Comparison of ENCODE assay signal across 8 cellular contexts in the genomic region with DNA sequence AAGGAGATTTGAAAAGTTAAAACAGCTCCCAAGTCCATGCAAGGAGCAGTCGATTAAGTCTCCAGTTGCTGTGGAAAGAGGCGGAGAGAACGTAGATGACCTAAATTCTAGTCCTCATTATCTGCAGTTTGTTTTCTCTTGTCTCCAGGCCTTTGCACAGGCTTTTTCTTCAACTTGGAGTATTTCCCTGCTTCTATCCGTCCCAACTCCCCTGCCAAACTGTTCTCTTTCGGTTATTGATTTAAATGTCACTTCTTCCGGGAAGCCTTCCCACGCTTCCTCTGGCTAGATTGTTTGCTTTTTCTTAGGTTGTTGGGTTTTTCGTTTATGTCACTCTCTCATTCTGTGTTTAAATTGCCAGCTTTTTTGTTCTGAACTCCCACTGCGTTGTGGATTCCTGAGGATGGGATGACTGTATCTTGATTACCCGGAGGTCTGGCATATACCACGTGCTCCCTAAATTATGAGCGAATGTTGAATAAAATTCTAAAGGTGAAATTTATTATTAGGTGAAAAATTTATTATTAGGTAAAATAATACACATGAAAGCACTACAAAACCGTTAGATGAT. TPM values are rescaled to one million over a fixed set of nuclear protein-coding genes. Genes with fewer than 3 reads are reported as not detected.
DNase-seq lines count a peak whose midpoint lies in the region; ATAC-seq and TF ChIP-seq lines count a peak whose summit lies in the region.

No MANE protein-coding gene starts in this region.

- H3K4me1 ChIP-seq in A673 (ENCODE audit: insufficient read depth, low read length, poor library complexity, severe bottlenecking) (peaks cover 16% of the 10 kb centered on the region), left ventricle myocardium inferior (peaks cover 60% of the 10 kb centered on the region), skeletal muscle tissue (ENCODE audit: control insufficient read depth in 3 of 3, insufficient read depth in 3 of 3, low read length in 3 of 3) (peaks cover 3 to 26% (median 12%) of the 10 kb centered on the region in 3 donors)

- H3K27me3 ChIP-seq in A673 (replicated peaks; ENCODE audit: insufficient read depth, low read depth, low read length, poor library complexity) (peaks cover 9% of the 10 kb centered on the region), left ventricle myocardium inferior (ENCODE audit: low read depth) (no peaks in the 10 kb centered on the region), skeletal muscle tissue (ENCODE audit: control insufficient read depth in 3 of 3, insufficient read depth in 3 of 3, low read length in 3 of 3) (no peaks in the 10 kb centered on the region)

- POLR2A ChIA-PET in A673 (lab: Charles Lee; ENCODE audit: low non-redundant PET) = interaction anchor here (0.6 to 1.0 kb wide), 2 partner anchors 36 to 180 kb away, joined by 3 read pairs; a partner anchor contains a TSS

- H3K9me3 ChIP-seq in A673 (ENCODE audit: low read depth, low read length, poor library complexity, severe bottlenecking) = no peaks in the 10 kb centered on the region
- no peaks in the 10 kb centered on the region for H3K9me3 ChIP-seq in left ventricle myocardium inferior (replicated peaks)
- no peaks in the 10 kb centered on the region for H3K9me3 ChIP-seq in skeletal muscle tissue (ENCODE audit: control insufficient read depth in 3 of 3, low read length in 3 of 3)

- peaks cover 41% of the 10 kb centered on the region for H3K36me3 Mint-ChIP-seq in activated T-helper 17 cell treated with anti-CD3 and anti-CD28 coated beads, Interleukin-2, amount 50 U/mL, for 72 hours (ENCODE audit: low read depth)

- H3K4me1 Mint-ChIP-seq in activated T-helper 17 cell treated with anti-CD3 and anti-CD28 coated beads, Interleukin-2, amount 50 U/mL, for 72 hours = peaks cover 6% of the 10 kb centered on the region

- CTCF ChIA-PET in A673 (lab: Charles Lee) = interaction anchor here (0.9 to 1.1 kb wide), 2 partner anchors 226 to 979 kb away, joined by 3 to 6 read pairs; a partner anchor contains a TSS

- TSS peak; percentile 73 for BruUV-seq in A673 (replicated peaks; lab: Mats Ljungman, UMichigan)

- intact Hi-C loops in A673 (cut with micrococcal nuclease; ENCODE audit: unreplicated experiment) (loop anchor here (1.0 kb wide), 1 partner anchor 36 kb away; a partner anchor contains a TSS), left ventricle myocardium inferior (cut with micrococcal nuclease) (no loop called here)

- peak overlapping the region; percentile 96 for H3K27ac Mint-ChIP-seq in activated T-helper 17 cell treated with anti-CD3 and anti-CD28 coated beads, Interleukin-2, amount 50 U/mL, for 72 hours

- peak overlapping the region; percentile 99 for H3K4me3 Mint-ChIP-seq in activated T-helper 17 cell treated with anti-CD3 and anti-CD28 coated beads, Interleukin-2, amount 50 U/mL, for 72 hours

- TF ChIP-seq CTCF in A673 (conservative IDR thresholded peaks at IDR 0.05; ENCODE audit: low read depth, low read length) (no peak), left ventricle myocardium inferior (IDR thresholded peaks at IDR 0.05; ENCODE audit: borderline replicate concordance) (no peak)

- H3K27me3 Mint-ChIP-seq in activated T-helper 17 cell treated with anti-CD3 and anti-CD28 coated beads, Interleukin-2, amount 50 U/mL, for 72 hours = no peaks in the 10 kb centered on the region

- peak overlapping the region; percentile 82 to 97 (median 82) for H3K9ac ChIP-seq in skeletal muscle tissue (ENCODE audit: low read depth in 1 of 3, low read length in 3 of 3)

- DNase-seq in A673 (ENCODE audit: low spot score) (peak; percentile 17), left ventricle myocardium inferior (no peak), cerebellar nuclear complex (lab: John Stamatoyannopoulos, UW) (no peak), SKM-1 (lab: John Stamatoyannopoulos, UW; ENCODE audit: unreplicated experiment) (no peak)

- peak overlapping the region; percentile 70 for H3K4me3 ChIP-seq in A673 (ENCODE audit: low read depth, low read length, poor library complexity, severe bottlenecking)
- H3K4me3 ChIP-seq in left ventricle myocardium inferior = peak overlapping the region; percentile 82
- peak overlapping the region; percentile 78 to 84 (median 81) for H3K4me3 ChIP-seq in skeletal muscle tissue (ENCODE audit: low read length in 3 of 3)

- H3K36me3 ChIP-seq in A673 (ENCODE audit: insufficient read depth, low read length, poor library complexity, severe bottlenecking) = peaks cover 12% of the 10 kb centered on the region
- H3K36me3 ChIP-seq in left ventricle myocardium inferior = peaks cover 21% of the 10 kb centered on the region
- peaks cover 0 to 4% (median 2%) of the 10 kb centered on the region in 3 donors for H3K36me3 ChIP-seq in skeletal muscle tissue (ENCODE audit: control insufficient read depth in 3 of 3, insufficient read depth in 3 of 3, low read length in 3 of 3)

- H3K9me3 Mint-ChIP-seq in activated T-helper 17 cell treated with anti-CD3 and anti-CD28 coated beads, Interleukin-2, amount 50 U/mL, for 72 hours = no peaks in the 10 kb centered on the region

- peak overlapping the region; percentile 76 for H3K27ac ChIP-seq in A673 (ENCODE audit: low read depth, low read length, poor library complexity, severe bottlenecking)
- H3K27ac ChIP-seq in left ventricle myocardium inferior (replicated peaks) = peak overlapping the region; percentile 95
- H3K27ac ChIP-seq in skeletal muscle tissue (ENCODE audit: low read depth, low read length) = peak overlapping the region; percentile 64

- ATAC-seq in GM19324 (IDR thresholded peaks at IDR 0.05; ENCODE audit: low FRiP score, unreplicated experiment) (peak; percentile 8), HG03432 (IDR thresholded peaks at IDR 0.05; ENCODE audit: unreplicated experiment) (peak; percentile 11)
- peak; percentile 6 for ATAC-seq in activated T-helper 17 cell treated with anti-CD3 and anti-CD28 coated beads, Interleukin-2, amount 50 U/mL, for 72 hours (replicated peaks)

RNA-seq across cellular contexts. Expression of a gene that starts 0.5 kb away (rescaled TPM):
- total RNA-seq in A673 (2021) = 70.4 and 80.5 TPM in 2 replicates
- 10 to 100 TPM; 48.9 to 64.9 TPM for total RNA-seq in activated T-helper 17 cell treated with anti-CD3 and anti-CD28 coated beads, Interleukin-2, amount 50 U/mL, for 72 hours
- total RNA-seq in left ventricle myocardium inferior = 55.4 TPM
- total RNA-seq in skeletal muscle tissue = 26.1 TPM

RNA-seq across cellular contexts. Expression of a gene that starts 1.7 kb away (rescaled TPM):
- 276 and 277 TPM in 2 replicates for total RNA-seq in A673 (2021)
- 1 to 10 TPM; 1.5 to 1.9 TPM for total RNA-seq in activated T-helper 17 cell treated with anti-CD3 and anti-CD28 coated beads, Interleukin-2, amount 50 U/mL, for 72 hours
- 6.5 TPM for total RNA-seq in left ventricle myocardium inferior
- total RNA-seq in skeletal muscle tissue = 18.3 TPM

RNA-seq across cellular contexts. Expression of a gene that starts 18.9 kb away (rescaled TPM):
- 53.8 and 66.0 TPM in 2 replicates for total RNA-seq in A673 (2021)
- 10 to 100 TPM; 28.4 to 56.4 TPM for total RNA-seq in activated T-helper 17 cell treated with anti-CD3 and anti-CD28 coated beads, Interleukin-2, amount 50 U/mL, for 72 hours
- 75.2 TPM for total RNA-seq in left ventricle myocardium inferior
- total RNA-seq in skeletal muscle tissue = 35.5 TPM

RNA-seq across cellular contexts. Expression of a gene that starts 36.1 kb away (rescaled TPM):
- total RNA-seq in A673 (2021) (74.1 and 76.6 TPM in 2 replicates), left ventricle myocardium inferior (12.9 TPM), skeletal muscle tissue (28.7 TPM)
- total RNA-seq in activated T-helper 17 cell treated with anti-CD3 and anti-CD28 coated beads, Interleukin-2, amount 50 U/mL, for 72 hours = 10 to 100 TPM; 47.5 to 56.7 TPM

RNA-seq across cellular contexts. Expression of a gene that starts 57.1 kb away (rescaled TPM):
- total RNA-seq in A673 (2021) (0.41 and 0.66 TPM in 2 replicates), left ventricle myocardium inferior (0.63 TPM), skeletal muscle tissue (1.0 TPM)
- total RNA-seq in activated T-helper 17 cell treated with anti-CD3 and anti-CD28 coated beads, Interleukin-2, amount 50 U/mL, for 72 hours = not detected

Comparison
In these comparisons a context has a peak if more than half of its experiments do, and no peak if none do; other contexts are left out.
1. RNA of a gene that starts 1.7 kb away (total RNA-seq): 276 to 277 TPM in A673; 18.3 TPM in skeletal muscle tissue (single experiment), 6.5 TPM in left ventricle myocardium inferior (single experiment) and 1.5 to 1.9 TPM in activated T-helper 17 cell treated with anti-CD3 and anti-CD28 coated beads, Interleukin-2, amount 50 U/mL, for 72 hours; every median in the first group is over 10 times any median in the second.
2. Peak in every context shown above with its lines, with median percentiles within 50 percentile points of each other: H3K27ac ChIP-seq, H3K4me3 ChIP-seq and ATAC-seq.